9 cellular contexts compared by ENCODE assay signal in the genomic region with DNA sequence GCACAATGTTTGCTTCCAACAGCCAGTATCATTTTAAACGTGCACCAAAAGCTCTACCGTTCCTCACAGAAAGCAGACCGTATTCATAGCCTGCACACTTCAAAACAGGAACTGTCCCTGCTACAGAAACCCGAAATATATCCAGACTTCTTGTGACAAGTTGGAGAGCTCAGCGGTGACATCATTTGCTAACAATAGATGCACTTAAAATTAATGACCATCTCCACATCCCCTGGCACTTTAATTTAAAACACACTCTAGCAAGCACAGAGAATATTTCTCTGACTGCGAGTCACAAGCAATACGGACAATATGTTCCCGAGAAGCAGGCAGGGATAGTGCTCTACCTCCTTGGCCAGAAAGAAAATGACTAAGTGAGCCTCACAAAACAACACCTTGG. TPM values are rescaled to one million over a fixed set of nuclear protein-coding genes. Genes with fewer than 3 reads are reported as not detected.
DNase-seq lines count a peak whose midpoint lies in the region; ATAC-seq and TF ChIP-seq lines count a peak whose summit lies in the region.
"Had no signal": no experiment of that assay in that cellular context is flagged by ENCODE, and none has a peak within 500 bp of the region (broad histone marks: within the 10 kb centered on the region; RNA-seq: fewer than 3 reads in every experiment).

No MANE protein-coding gene starts in this region.

- no peak for TF ChIP-seq CTCF in CD4-positive, alpha-beta T cell (IDR thresholded peaks at IDR 0.05)

- no peaks in the 10 kb centered on the region for H3K27me3 ChIP-seq in CD4-positive, alpha-beta T cell (ENCODE audit: control insufficient read depth, insufficient read depth, low read length)

- H3K27ac Mint-ChIP-seq in CD4-positive, alpha-beta T cell: no peak overlapping the region
- H3K27ac Mint-ChIP-seq in T-helper 2 cell treated with Interferon-gamma antibody and Interleukin-4, amounts not matched to agents 5 μg/mL and 100 μg/mL, for 36 hours: peak overlapping the region; percentile 53

- CTCF ChIA-PET in CD4-positive, alpha-beta T cell (lab: Charles Lee): no interaction called here

- intact Hi-C loops in CD4-positive, alpha-beta T cell (cut with DNase I, micrococcal nuclease): loop anchor here (5.0 to 10.0 kb wide), 2 partner anchors 97 to 265 kb away; no protein-coding TSS in a partner anchor

- no peaks in the 10 kb centered on the region for H3K9me3 Mint-ChIP-seq in CD4-positive, alpha-beta T cell
- H3K9me3 Mint-ChIP-seq in T-helper 2 cell treated with Interferon-gamma antibody and Interleukin-4, amounts not matched to agents 5 μg/mL and 100 μg/mL, for 36 hours: no peaks in the 10 kb centered on the region

- POLR2A ChIA-PET in CD4-positive, alpha-beta T cell (lab: Charles Lee): no interaction called here

- H3K27ac ChIP-seq in CD4-positive, alpha-beta T cell (ENCODE audit: low read depth, low read length): no peak overlapping the region

- DNase-seq in CD4-positive, alpha-beta T cell: no peak
- no peak for DNase-seq in T-helper 2 cell treated with Interferon-gamma antibody and Interleukin-4, amounts not matched to agents 5 μg/mL and 100 μg/mL, for 36 hours (ENCODE audit: low spot score)
- DNase-seq in inferior parietal cortex (ENCODE audit: extremely low spot score) (peak; percentile 44), NCI-H128 (lab: John Stamatoyannopoulos, UW; ENCODE audit: unreplicated experiment) (no peak), kidney glomerular epithelial cell (lab: John Stamatoyannopoulos, UW) (no peak), NCI-H82 treated with DMSO at 0.1 percent for 48 hours (lab: John Stamatoyannopoulos, UW; ENCODE audit: unreplicated experiment) (no peak)

- H3K36me3 Mint-ChIP-seq in CD4-positive, alpha-beta T cell (ENCODE audit: low read depth): no peaks in the 10 kb centered on the region
- no peaks in the 10 kb centered on the region for H3K36me3 Mint-ChIP-seq in T-helper 2 cell treated with Interferon-gamma antibody and Interleukin-4, amounts not matched to agents 5 μg/mL and 100 μg/mL, for 36 hours (ENCODE audit: low read depth)

- no peaks in the 10 kb centered on the region for H3K27me3 Mint-ChIP-seq in CD4-positive, alpha-beta T cell
- H3K27me3 Mint-ChIP-seq in T-helper 2 cell treated with Interferon-gamma antibody and Interleukin-4, amounts not matched to agents 5 μg/mL and 100 μg/mL, for 36 hours (ENCODE audit: low read depth): no peaks in the 10 kb centered on the region

- ATAC-seq in CD4-positive, alpha-beta T cell (ENCODE audit: poor library complexity): no peak
- ATAC-seq in HG03139 (IDR thresholded peaks at IDR 0.05; ENCODE audit: unreplicated experiment) (peak; percentile 50), HG02840 (IDR thresholded peaks at IDR 0.05; ENCODE audit: low FRiP score, unreplicated experiment) (no peak)

- peak overlapping the region; percentile 1 for H3K4me3 Mint-ChIP-seq in CD4-positive, alpha-beta T cell
- H3K4me3 Mint-ChIP-seq in T-helper 2 cell treated with Interferon-gamma antibody and Interleukin-4, amounts not matched to agents 5 μg/mL and 100 μg/mL, for 36 hours: peak overlapping the region; percentile 47

- H3K4me1 Mint-ChIP-seq in CD4-positive, alpha-beta T cell (ENCODE audit: low read depth): peaks cover 11% of the 10 kb centered on the region
- H3K4me1 Mint-ChIP-seq in T-helper 2 cell treated with Interferon-gamma antibody and Interleukin-4, amounts not matched to agents 5 μg/mL and 100 μg/mL, for 36 hours (ENCODE audit: low read depth): peaks cover 9% of the 10 kb centered on the region

- no peaks in the 10 kb centered on the region for H3K9me3 ChIP-seq in CD4-positive, alpha-beta T cell (ENCODE audit: control insufficient read depth, low read length)

RNA-seq across cellular contexts. Expression of a gene that starts 2.5 kb away (rescaled TPM):
- total RNA-seq in CD4-positive, alpha-beta T cell: not detected
- total RNA-seq: bronchial epithelial cell had no signal
